ENCODE assay signal across 8 cellular contexts in the genomic region with DNA sequence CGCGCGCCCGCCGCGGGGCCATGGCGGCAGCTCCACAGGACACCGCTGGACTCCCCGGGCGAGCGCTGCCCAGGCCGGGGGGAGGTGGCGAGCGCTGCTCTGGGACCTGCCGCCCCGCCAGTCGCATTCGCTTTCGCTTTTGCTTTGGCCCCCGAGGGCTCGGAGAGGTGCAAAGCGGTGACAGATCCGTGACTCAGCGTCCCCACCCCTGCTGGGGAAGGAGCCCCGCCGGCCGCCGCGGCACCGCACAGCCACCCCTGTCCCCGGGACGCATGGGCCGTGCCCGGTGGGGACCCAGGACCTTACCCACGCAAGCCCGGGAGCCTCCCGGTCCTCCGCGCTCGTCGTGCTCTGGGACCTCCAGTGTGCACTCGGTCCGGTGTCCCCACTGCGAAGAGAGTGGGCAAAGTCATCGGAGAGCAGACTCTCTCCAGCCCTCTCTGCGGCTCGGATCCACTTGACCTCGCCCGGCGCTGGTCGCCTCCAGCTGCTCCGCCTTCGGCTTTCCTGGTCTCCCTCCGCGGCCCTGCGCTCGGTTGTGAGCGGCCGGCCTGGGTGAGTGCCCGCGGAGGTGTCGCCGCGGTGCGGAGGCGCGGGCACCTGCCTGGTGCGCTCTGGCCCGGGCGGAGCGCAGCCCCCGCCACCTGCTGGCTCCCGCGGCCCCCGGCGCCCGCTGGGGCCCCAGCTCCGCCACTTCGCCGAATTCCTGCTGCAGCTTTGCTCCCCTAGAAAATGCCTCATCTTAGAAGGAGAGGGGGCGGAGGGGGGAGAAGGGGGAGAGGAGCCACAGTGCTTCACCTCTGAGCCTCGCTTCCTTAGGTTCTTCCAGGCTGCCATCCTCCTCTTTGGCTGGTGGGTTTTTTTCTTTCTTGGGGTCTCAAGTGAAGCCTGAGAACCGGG. TPM values are rescaled to one million over a fixed set of nuclear protein-coding genes. Genes with fewer than 3 reads are reported as not detected.
DNase-seq lines count a peak whose midpoint lies in the region; ATAC-seq and TF ChIP-seq lines count a peak whose summit lies in the region.

A gene with protein sequence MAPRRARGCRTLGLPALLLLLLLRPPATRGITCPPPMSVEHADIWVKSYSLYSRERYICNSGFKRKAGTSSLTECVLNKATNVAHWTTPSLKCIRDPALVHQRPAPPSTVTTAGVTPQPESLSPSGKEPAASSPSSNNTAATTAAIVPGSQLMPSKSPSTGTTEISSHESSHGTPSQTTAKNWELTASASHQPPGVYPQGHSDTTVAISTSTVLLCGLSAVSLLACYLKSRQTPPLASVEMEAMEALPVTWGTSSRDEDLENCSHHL (minus strand): TSS at position 73 of the 900 bp plus-strand sequence. CDS start 51 bp downstream, at position 22.

- peak within 1 kb of the TSS; percentile 97 for H3K27ac Mint-ChIP-seq in activated CD8-positive, alpha-beta T cell treated with anti-CD3 and anti-CD28 coated beads for 36 hours

- H3K27me3 Mint-ChIP-seq in activated CD8-positive, alpha-beta T cell treated with anti-CD3 and anti-CD28 coated beads for 36 hours, result peaks cover 7% of the 10 kb centered on the region

- intact Hi-C loops in activated CD8-positive, alpha-beta T cell treated with anti-CD3 and anti-CD28 coated beads for 36 hours (cut with micrococcal nuclease), result loop anchor here (5.0 to 10.0 kb wide), 2 partner anchors 70 to 163 kb away; a partner anchor contains a TSS

- H3K4me3 Mint-ChIP-seq in activated CD8-positive, alpha-beta T cell treated with anti-CD3 and anti-CD28 coated beads for 36 hours, result peak within 1 kb of the TSS; percentile 95

- TF ChIP-seq CTCF in activated CD8-positive, alpha-beta T cell treated with anti-CD3 and anti-CD28 coated beads for 36 hours (IDR thresholded peaks at IDR 0.05), result peak; percentile 15

- DNase-seq in NCI-H1105 treated with DMSO at 0.1 percent for 48 hours (lab: John Stamatoyannopoulos, UW) (peak; percentile 14), NCI-H1105 (lab: John Stamatoyannopoulos, UW) (no peak), NCI-H2171 treated with DMSO at 0.1 percent for 48 hours (lab: John Stamatoyannopoulos, UW) (peak; percentile 18), mesenteric fat pad (ENCODE audit: low spot score) (peak; percentile 95)
- DNase-seq in activated CD8-positive, alpha-beta T cell treated with anti-CD3 and anti-CD28 coated beads for 36 hours, result peak; percentile 94
- peak; percentile 43 for DNase-seq in effector CD8-positive, alpha-beta T cell (lab: John Stamatoyannopoulos, UW)
- DNase-seq in stimulated activated CD8-positive, alpha-beta memory T cell treated with anti-CD3 and anti-CD28 coated beads, Interleukin-15, amount 100 ng/mL, for 48 hours (ENCODE audit: low read depth in 2 of 2), result peak; percentile 85 to 89

- POLR2A ChIA-PET in activated CD8-positive, alpha-beta T cell treated with anti-CD3 and anti-CD28 coated beads for 36 hours (lab: Charles Lee), result interaction anchor here (0.6 to 3.4 kb wide), 18 partner anchors 10 to 186 kb away, joined by 3 to 21 read pairs (median 4); a partner anchor contains a TSS

- peaks cover 29% of the 10 kb centered on the region for H3K4me1 Mint-ChIP-seq in activated CD8-positive, alpha-beta T cell treated with anti-CD3 and anti-CD28 coated beads for 36 hours (ENCODE audit: low read depth)

- peak; percentile 72 for ATAC-seq in HG02759 (IDR thresholded peaks at IDR 0.05; ENCODE audit: unreplicated experiment)
- peak; percentile 73 for ATAC-seq in activated CD8-positive, alpha-beta T cell treated with anti-CD3 and anti-CD28 coated beads for 36 hours

- peaks cover 10% of the 10 kb centered on the region for H3K36me3 Mint-ChIP-seq in activated CD8-positive, alpha-beta T cell treated with anti-CD3 and anti-CD28 coated beads for 36 hours (ENCODE audit: low read depth)

- H3K9me3 Mint-ChIP-seq in activated CD8-positive, alpha-beta T cell treated with anti-CD3 and anti-CD28 coated beads for 36 hours, result no peaks in the 10 kb centered on the region

- CTCF ChIA-PET in activated CD8-positive, alpha-beta T cell treated with anti-CD3 and anti-CD28 coated beads for 36 hours (lab: Charles Lee), result interaction anchor here (1.1 to 1.5 kb wide), 4 partner anchors 11 to 114 kb away, joined by 3 to 5 read pairs (median 4); a partner anchor contains a TSS

RNA-seq across cellular contexts. Expression of the gene that starts here (rescaled TPM):
- total RNA-seq in activated CD8-positive, alpha-beta T cell treated with anti-CD3 and anti-CD28 coated beads for 36 hours, result 10 to 100 TPM; 23.5 to 25.1 TPM
- 24.6 TPM for total RNA-seq in mesenteric fat pad
